In genomic region chr4:86594559-86595425, GRCh38 we compare ENCODE assay signal across 8 cellular contexts. TPM values are rescaled to one million over a fixed set of nuclear protein-coding genes. Genes with fewer than 3 reads are reported as not detected.
DNase-seq lines count a peak whose midpoint lies in the region; ATAC-seq and TF ChIP-seq lines count a peak whose summit lies in the region.

No MANE protein-coding gene starts in this region.

- H3K27me3 Mint-ChIP-seq in activated naive CD8-positive, alpha-beta T cell treated with anti-CD3 and anti-CD28 coated beads for 36 hours = peaks cover 64% of the 10 kb centered on the region

- peaks cover 14% of the 10 kb centered on the region for H3K4me1 Mint-ChIP-seq in activated naive CD8-positive, alpha-beta T cell treated with anti-CD3 and anti-CD28 coated beads for 36 hours

- no peaks in the 10 kb centered on the region for H3K9me3 Mint-ChIP-seq in activated naive CD8-positive, alpha-beta T cell treated with anti-CD3 and anti-CD28 coated beads for 36 hours

- in situ Hi-C loops in GM13976 (cut with MboI; ENCODE audit: low sequenced_read_pairs, unreplicated experiment) = no loop called here

- peak; percentile 33 for ATAC-seq in HG02938 (IDR thresholded peaks at IDR 0.05; ENCODE audit: unreplicated experiment)
- ATAC-seq in Right ventricle myocardium superior (ENCODE audit: poor library complexity) = peak; percentile 74
- ATAC-seq in omental fat pad (ENCODE audit: low FRiP score) = peak; percentile 32

- DNase-seq in AG08395 (ENCODE audit: low spot score) = peak; percentile 80
- peak; percentile 24 for DNase-seq in GM13976 (ENCODE audit: low spot score)
- DNase-seq in NCI-H82 (lab: John Stamatoyannopoulos, UW) = peak; percentile 76
- DNase-seq in activated naive CD8-positive, alpha-beta T cell treated with anti-CD3 and anti-CD28 coated beads for 36 hours = peak; percentile 11
- peak; percentile 46 for DNase-seq in Right ventricle myocardium superior
- DNase-seq in omental fat pad (ENCODE audit: low spot score) = no peak
- no peak for DNase-seq in AML-193 (lab: John Stamatoyannopoulos, UW)

- no peaks in the 10 kb centered on the region for H3K36me3 Mint-ChIP-seq in activated naive CD8-positive, alpha-beta T cell treated with anti-CD3 and anti-CD28 coated beads for 36 hours

- H3K27ac Mint-ChIP-seq in activated naive CD8-positive, alpha-beta T cell treated with anti-CD3 and anti-CD28 coated beads for 36 hours = no peak overlapping the region

- H3K4me3 Mint-ChIP-seq in activated naive CD8-positive, alpha-beta T cell treated with anti-CD3 and anti-CD28 coated beads for 36 hours = peak overlapping the region; percentile 73

- intact Hi-C loops in Right ventricle myocardium superior (cut with DNase I) = no loop called here

- TF ChIP-seq CTCF in GM13976 (IDR thresholded peaks at IDR 0.05; ENCODE audit: borderline replicate concordance, control extremely low read depth, extremely low read depth, insufficient read depth, missing control alignments) (no peak), omental fat pad (IDR thresholded peaks at IDR 0.05) (no peak)

RNA-seq across cellular contexts. Expression of gene PTPN13, which starts 0.7 kb away (rescaled TPM):
- under 1 TPM; 0.02 to 0.10 TPM for total RNA-seq in activated naive CD8-positive, alpha-beta T cell treated with anti-CD3 and anti-CD28 coated beads for 36 hours
- 3.1 TPM for total RNA-seq in Right ventricle myocardium superior
- 10 to 100 TPM; 23.4 to 80.1 (median 26.2) TPM for total RNA-seq in omental fat pad

Comparison
In these comparisons a context has a peak if more than half of its experiments do, and no peak if none do; other contexts are left out.
1. DNase-seq: peak in AG08395 (single experiment), GM13976 (single experiment), NCI-H82 (single experiment), activated naive CD8-positive, alpha-beta T cell treated with anti-CD3 and anti-CD28 coated beads for 36 hours (single experiment) and Right ventricle myocardium superior (single experiment); none in omental fat pad (single experiment) and AML-193 (0 of 2).
2. Peak in every context shown above with its lines, with median percentiles within 50 percentile points of each other: ATAC-seq.